8 cellular contexts compared by ENCODE assay signal in the genomic region with DNA sequence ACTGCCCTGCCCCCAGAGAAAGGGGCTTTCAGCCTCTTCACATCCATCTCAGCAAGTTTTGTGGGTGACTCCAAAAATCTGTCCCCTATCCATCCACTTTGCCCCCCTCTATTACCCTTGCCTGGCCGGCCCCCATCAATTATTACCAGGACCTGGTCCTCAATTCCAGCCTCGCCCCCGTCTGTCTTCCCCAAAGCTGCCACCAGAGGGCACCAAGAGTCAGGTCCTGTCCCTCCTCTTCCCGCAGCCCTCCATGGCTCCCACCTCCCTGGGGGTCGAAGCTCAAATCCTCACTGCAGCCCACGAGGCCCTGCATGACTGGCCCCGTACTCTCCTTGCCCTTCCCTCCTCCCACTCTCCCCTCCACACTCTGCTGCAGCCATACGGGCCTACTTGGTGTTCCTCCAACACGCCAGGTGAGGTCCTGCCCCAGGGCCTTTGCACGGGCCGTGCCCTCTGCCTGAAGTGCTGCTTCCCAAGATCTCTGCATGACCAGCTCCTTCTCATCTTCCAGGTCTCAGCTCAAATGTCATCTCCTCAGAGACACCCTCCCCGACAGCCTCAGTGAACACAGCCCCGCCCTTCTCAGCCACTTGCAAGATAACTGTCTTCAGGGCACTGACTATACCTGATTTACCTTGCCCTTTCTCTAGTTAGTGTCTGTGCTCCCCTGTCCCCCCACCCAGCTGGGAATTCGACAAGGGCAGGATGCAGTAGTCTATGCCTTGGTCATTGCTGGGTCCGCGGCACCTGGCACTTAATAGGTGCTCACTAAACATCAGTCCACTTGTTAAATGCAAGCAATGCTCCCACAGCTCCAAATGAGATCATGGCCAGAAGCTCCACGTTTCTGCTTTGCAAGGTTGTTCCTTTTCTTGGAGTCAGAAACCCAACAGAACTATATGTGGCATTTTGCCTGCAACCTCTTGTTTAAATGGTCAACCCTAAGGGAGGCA. TPM values are rescaled to one million over a fixed set of nuclear protein-coding genes. Genes with fewer than 3 reads are reported as not detected.
DNase-seq lines count a peak whose midpoint lies in the region; ATAC-seq, FAIRE-seq and TF ChIP-seq lines count a peak whose summit lies in the region.

No MANE protein-coding gene starts in this region.

- H3K9me3 ChIP-seq in RWPE2 (ENCODE audit: severe bottlenecking) (no peaks in the 10 kb centered on the region), small intestine (ENCODE audit: control insufficient read depth, low read depth) (no peaks in the 10 kb centered on the region)

- peak overlapping the region; percentile 21 for H3K27ac Mint-ChIP-seq in activated naive CD8-positive, alpha-beta T cell treated with anti-CD3 and anti-CD28 coated beads for 36 hours

- H3K4me1 ChIP-seq in RWPE2 (ENCODE audit: insufficient read depth, poor library complexity, severe bottlenecking) (peaks cover 7% of the 10 kb centered on the region), small intestine (ENCODE audit: control insufficient read depth in 2 of 2, insufficient read depth in 1 of 2, low read depth in 1 of 2, low read length in 1 of 2) (no peaks in the 10 kb centered on the region)

- H3K4me3 ChIP-seq in RWPE2 (ENCODE audit: severe bottlenecking) (no peak overlapping the region), small intestine (ENCODE audit: low read depth in 1 of 2, low read length in 2 of 2) (no peak overlapping the region)

- H3K36me3 Mint-ChIP-seq in activated naive CD8-positive, alpha-beta T cell treated with anti-CD3 and anti-CD28 coated beads for 36 hours, result no peaks in the 10 kb centered on the region

- intact Hi-C loops in left ventricle myocardium superior (cut with micrococcal nuclease), result no loop called here

- H3K4me3 Mint-ChIP-seq in activated naive CD8-positive, alpha-beta T cell treated with anti-CD3 and anti-CD28 coated beads for 36 hours, result no peak overlapping the region

- H3K9me3 Mint-ChIP-seq in activated naive CD8-positive, alpha-beta T cell treated with anti-CD3 and anti-CD28 coated beads for 36 hours, result no peaks in the 10 kb centered on the region

- H3K27me3 Mint-ChIP-seq in activated naive CD8-positive, alpha-beta T cell treated with anti-CD3 and anti-CD28 coated beads for 36 hours, result peaks cover 66% of the 10 kb centered on the region

- peak; percentile 61 for TF ChIP-seq CTCF in RWPE2 (IDR thresholded peaks at IDR 0.05; ENCODE audit: poor library complexity, severe bottlenecking)

- peak overlapping the region; percentile 36 for H3K27ac ChIP-seq in RWPE2 (ENCODE audit: poor library complexity, severe bottlenecking)
- H3K27ac ChIP-seq in small intestine (ENCODE audit: low read depth in 1 of 2, low read length in 1 of 2), result peak overlapping the region in 1 of 2 donors; percentile 69

- H3K4me1 Mint-ChIP-seq in activated naive CD8-positive, alpha-beta T cell treated with anti-CD3 and anti-CD28 coated beads for 36 hours, result no peaks in the 10 kb centered on the region

- FAIRE-seq in small intestine (lab: Jason Lieb, UNC), result no peak

- WGBS in small intestine, 3 donors, result 46 to 55% (median 47%) methylated on average over 17 of the region's 17 CpGs

- H3K27me3 ChIP-seq in RWPE2 (ENCODE audit: insufficient read depth, poor library complexity, severe bottlenecking) (peaks cover 19% of the 10 kb centered on the region), small intestine (ENCODE audit: control insufficient read depth in 2 of 2, insufficient read depth in 2 of 2, low read length in 2 of 2) (peaks cover 7 to 11% of the 10 kb centered on the region in 2 donors)

- ATAC-seq in RWPE2 (ENCODE audit: low read depth) (no peak), left ventricle myocardium superior (peak; percentile 61), GM21529 (IDR thresholded peaks at IDR 0.05; ENCODE audit: unreplicated experiment) (no peak), GM19324 (IDR thresholded peaks at IDR 0.05; ENCODE audit: low FRiP score, unreplicated experiment) (no peak)

- H3K36me3 ChIP-seq in RWPE2 (ENCODE audit: low read depth) (no peaks in the 10 kb centered on the region), small intestine (ENCODE audit: control insufficient read depth in 2 of 2, insufficient read depth in 2 of 2, low read length in 2 of 2) (no peaks in the 10 kb centered on the region)

- DNase-seq in NCI-H82 (lab: John Stamatoyannopoulos, UW) (peak; percentile 69), NCI-H82 treated with DMSO at 0.1 percent for 48 hours (lab: John Stamatoyannopoulos, UW; ENCODE audit: unreplicated experiment) (no peak), RWPE2 (ENCODE audit: low spot score) (no peak), left ventricle myocardium superior (peak; percentile 81), small intestine (peak; percentile 36)
- peak; percentile 70 for DNase-seq in activated naive CD8-positive, alpha-beta T cell treated with anti-CD3 and anti-CD28 coated beads for 36 hours

RNA-seq across cellular contexts. Expression of gene SEMA6B, which starts 16.8 kb away (rescaled TPM):
- not detected for total RNA-seq in activated naive CD8-positive, alpha-beta T cell treated with anti-CD3 and anti-CD28 coated beads for 36 hours
- 15.7 TPM for total RNA-seq in left ventricle myocardium superior
- 1 to 10 TPM in 2 of 3 donors, under 1 TPM in 1; 0.22 to 6.0 (median 1.1) TPM for polyA plus RNA-seq in small intestine

RNA-seq across cellular contexts. Expression of gene LRG1, which starts 36.4 kb away (rescaled TPM):
- total RNA-seq in activated naive CD8-positive, alpha-beta T cell treated with anti-CD3 and anti-CD28 coated beads for 36 hours, result under 1 TPM; 0.19 to 0.38 TPM
- 0.30 TPM for total RNA-seq in left ventricle myocardium superior
- polyA plus RNA-seq in small intestine, result 1 to 10 TPM in 1 of 3 donors, under 1 TPM in 2; 0.67 to 9.8 (median 0.81) TPM

RNA-seq across cellular contexts. Expression of gene PLIN5, which starts 41.2 kb away (rescaled TPM):
- under 1 TPM; 0.32 to 0.56 TPM for total RNA-seq in activated naive CD8-positive, alpha-beta T cell treated with anti-CD3 and anti-CD28 coated beads for 36 hours
- 44.2 TPM for total RNA-seq in left ventricle myocardium superior
- polyA plus RNA-seq in small intestine, result 1 to 10 TPM in 2 of 3 donors, under 1 TPM in 1; 0.27 to 4.5 (median 2.5) TPM

RNA-seq across cellular contexts. Expression of gene PLIN4, which starts 58.0 kb away (rescaled TPM):
- not detected for total RNA-seq in activated naive CD8-positive, alpha-beta T cell treated with anti-CD3 and anti-CD28 coated beads for 36 hours
- total RNA-seq in left ventricle myocardium superior, result 235 TPM
- 10 to 100 TPM in 1 of 3 donors, 1 to 10 TPM in 1, under 1 TPM in 1; 0.89 to 16.9 (median 1.4) TPM for polyA plus RNA-seq in small intestine

Comparison
In these comparisons a context has a peak if more than half of its experiments do, and no peak if none do; other contexts are left out.
1. DNase-seq: peak in NCI-H82 (single experiment), activated naive CD8-positive, alpha-beta T cell treated with anti-CD3 and anti-CD28 coated beads for 36 hours (single experiment), left ventricle myocardium superior (single experiment) and small intestine (single experiment); none in NCI-H82 treated with DMSO at 0.1 percent for 48 hours (single experiment) and RWPE2 (single experiment).
2. RNA of gene SEMA6B, which starts 16.8 kb away (total RNA-seq): 15.7 TPM in left ventricle myocardium superior (single experiment); not detected in activated naive CD8-positive, alpha-beta T cell treated with anti-CD3 and anti-CD28 coated beads for 36 hours; every median in the first group is over 10 times any median in the second.
3. RNA of gene PLIN5, which starts 41.2 kb away (total RNA-seq): 44.2 TPM in left ventricle myocardium superior (single experiment); 0.32 to 0.56 TPM in activated naive CD8-positive, alpha-beta T cell treated with anti-CD3 and anti-CD28 coated beads for 36 hours; every median in the first group is over 10 times any median in the second.